In the genomic region with DNA sequence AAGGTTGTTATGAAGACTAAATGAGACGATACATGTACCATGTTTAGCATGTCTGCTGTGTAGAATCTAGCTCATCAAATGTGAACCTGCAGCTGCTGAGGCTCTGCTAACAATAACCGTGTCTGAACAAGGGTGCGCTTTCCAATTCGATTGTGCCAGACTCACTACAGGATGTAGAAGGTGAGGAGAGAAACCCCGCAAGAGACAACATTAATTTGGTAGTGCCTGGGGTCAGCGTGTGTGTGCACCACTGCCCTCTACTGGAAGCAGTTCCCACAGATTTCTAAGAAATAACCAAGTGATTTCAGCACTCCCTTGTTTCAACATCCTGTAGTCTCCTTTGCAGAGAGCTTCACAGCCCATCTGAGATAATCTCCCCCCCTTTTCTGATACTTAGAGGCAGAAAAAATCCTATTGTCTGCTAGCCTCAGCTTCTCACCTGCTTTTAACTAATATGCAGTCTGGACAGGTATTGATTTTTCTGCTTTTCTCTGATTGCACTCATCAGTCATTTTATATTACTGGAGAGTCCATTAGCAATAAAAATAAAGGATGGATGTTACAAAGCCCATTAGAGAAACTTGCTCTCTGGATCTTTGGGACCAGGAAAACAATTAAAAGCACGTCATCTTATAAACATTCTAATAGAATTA, we compare ENCODE assay signal across 8 cellular contexts.
A peak's percentile ranks its signal among the peaks of the same experiment; 100 is the strongest.
DNase-seq lines count a peak whose midpoint lies in the region; ATAC-seq and TF ChIP-seq lines count a peak whose summit lies in the region.

No MANE protein-coding gene starts in this region.

- H3K36me3 Mint-ChIP-seq in activated CD4-positive, alpha-beta memory T cell treated with anti-CD3 and anti-CD28 coated beads for 36 hours = no peaks in the 10 kb centered on the region
- H3K36me3 Mint-ChIP-seq in stimulated activated naive CD8-positive, alpha-beta T cell treated with anti-CD3 and anti-CD28 coated beads, Interleukin-15, Interleukin-2, amounts not matched to agents 100 ng/mL and 50 ng/mL, for 24 hours (ENCODE audit: low read depth) = no peaks in the 10 kb centered on the region

- no peaks in the 10 kb centered on the region for H3K36me3 ChIP-seq in effector memory CD4-positive, alpha-beta T cell (ENCODE audit: control insufficient read depth, insufficient read depth, low read length)
- H3K36me3 ChIP-seq in mucosa of descending colon (ENCODE audit: low read depth) = no peaks in the 10 kb centered on the region

- POLR2A ChIA-PET in activated CD4-positive, alpha-beta memory T cell treated with anti-CD3 and anti-CD28 coated beads for 36 hours (lab: Charles Lee) = interaction anchor here (0.7 to 1.8 kb wide), 8 partner anchors 8 to 232 kb away, joined by 3 to 5 read pairs (median 3); no protein-coding TSS in a partner anchor

- peak overlapping the region; percentile 71 for H3K27ac Mint-ChIP-seq in activated CD4-positive, alpha-beta memory T cell treated with anti-CD3 and anti-CD28 coated beads for 36 hours
- peak overlapping the region; percentile 85 for H3K27ac Mint-ChIP-seq in stimulated activated naive CD8-positive, alpha-beta T cell treated with anti-CD3 and anti-CD28 coated beads, Interleukin-15, Interleukin-2, amounts not matched to agents 100 ng/mL and 50 ng/mL, for 24 hours

- H3K4me3 Mint-ChIP-seq in activated CD4-positive, alpha-beta memory T cell treated with anti-CD3 and anti-CD28 coated beads for 36 hours = no peak overlapping the region
- peak overlapping the region; percentile 24 for H3K4me3 Mint-ChIP-seq in stimulated activated naive CD8-positive, alpha-beta T cell treated with anti-CD3 and anti-CD28 coated beads, Interleukin-15, Interleukin-2, amounts not matched to agents 100 ng/mL and 50 ng/mL, for 24 hours

- no peak overlapping the region for H3K27ac ChIP-seq in effector memory CD4-positive, alpha-beta T cell (ENCODE audit: insufficient read depth, low read length, poor library complexity, severe bottlenecking)

- ATAC-seq in HG03354 (IDR thresholded peaks at IDR 0.05; ENCODE audit: poor library complexity, severe bottlenecking, unreplicated experiment) (peak; percentile 82), mucosa of descending colon (peak; percentile 81)

- no peaks in the 10 kb centered on the region for H3K9me3 Mint-ChIP-seq in activated CD4-positive, alpha-beta memory T cell treated with anti-CD3 and anti-CD28 coated beads for 36 hours
- H3K9me3 Mint-ChIP-seq in stimulated activated naive CD8-positive, alpha-beta T cell treated with anti-CD3 and anti-CD28 coated beads, Interleukin-15, Interleukin-2, amounts not matched to agents 100 ng/mL and 50 ng/mL, for 24 hours = no peaks in the 10 kb centered on the region

- DNase-seq in DMS 273 (lab: John Stamatoyannopoulos, UW; ENCODE audit: unreplicated experiment) = peak; percentile 78
- DNase-seq in DMS 273 treated with DMSO at 0.1 percent for 48 hours (lab: John Stamatoyannopoulos, UW) = no peak
- peak; percentile 84 for DNase-seq in NCI-H82 treated with DMSO at 0.1 percent for 48 hours (lab: John Stamatoyannopoulos, UW; ENCODE audit: unreplicated experiment)
- DNase-seq in activated CD4-positive, alpha-beta memory T cell treated with anti-CD3 and anti-CD28 coated beads for 36 hours = peak; percentile 85
- peak; percentile 23 to 47 (median 44) for DNase-seq in effector memory CD4-positive, alpha-beta T cell
- peak in 2 of 3 donors; percentile 36 to 81 for DNase-seq in mucosa of descending colon

- no peak overlapping the region for H3K4me3 ChIP-seq in effector memory CD4-positive, alpha-beta T cell (ENCODE audit: insufficient read depth, low read depth, low read length, poor library complexity, severe bottlenecking)
- no peak overlapping the region for H3K4me3 ChIP-seq in mucosa of descending colon

- H3K4me1 Mint-ChIP-seq in activated CD4-positive, alpha-beta memory T cell treated with anti-CD3 and anti-CD28 coated beads for 36 hours (ENCODE audit: low read depth) = peaks cover 78% of the 10 kb centered on the region
- H3K4me1 Mint-ChIP-seq in stimulated activated naive CD8-positive, alpha-beta T cell treated with anti-CD3 and anti-CD28 coated beads, Interleukin-15, Interleukin-2, amounts not matched to agents 100 ng/mL and 50 ng/mL, for 24 hours (ENCODE audit: low read depth) = peaks cover 78% of the 10 kb centered on the region

- no peaks in the 10 kb centered on the region for H3K9me3 ChIP-seq in effector memory CD4-positive, alpha-beta T cell (ENCODE audit: control insufficient read depth, low read length)
- no peaks in the 10 kb centered on the region for H3K9me3 ChIP-seq in mucosa of descending colon

- peaks cover 17% of the 10 kb centered on the region for H3K4me1 ChIP-seq in effector memory CD4-positive, alpha-beta T cell (ENCODE audit: control insufficient read depth, insufficient read depth, low read length, poor library complexity, severe bottlenecking)
- no peaks in the 10 kb centered on the region for H3K4me1 ChIP-seq in mucosa of descending colon (ENCODE audit: low read depth)

- no peaks in the 10 kb centered on the region for H3K27me3 ChIP-seq in effector memory CD4-positive, alpha-beta T cell (replicated peaks; ENCODE audit: control insufficient read depth, insufficient read depth, low read length, poor library complexity, severe bottlenecking)

- CTCF ChIA-PET in activated CD4-positive, alpha-beta memory T cell treated with anti-CD3 and anti-CD28 coated beads for 36 hours (lab: Charles Lee) = interaction anchor here (0.5 to 3.5 kb wide), 57 partner anchors 9 to 520 kb away, joined by 3 to 50 read pairs (median 4); a partner anchor contains a TSS

- no peaks in the 10 kb centered on the region for H3K27me3 Mint-ChIP-seq in activated CD4-positive, alpha-beta memory T cell treated with anti-CD3 and anti-CD28 coated beads for 36 hours
- no peaks in the 10 kb centered on the region for H3K27me3 Mint-ChIP-seq in stimulated activated naive CD8-positive, alpha-beta T cell treated with anti-CD3 and anti-CD28 coated beads, Interleukin-15, Interleukin-2, amounts not matched to agents 100 ng/mL and 50 ng/mL, for 24 hours

- intact Hi-C loops in activated CD4-positive, alpha-beta memory T cell treated with anti-CD3 and anti-CD28 coated beads for 36 hours (cut with micrococcal nuclease) = loop anchor here (1.0 to 5.0 kb wide), 5 partner anchors 24 to 451 kb away; no protein-coding TSS in a partner anchor
- intact Hi-C loops in mucosa of descending colon (cut with DNase I, micrococcal nuclease) = loop anchor here (10.0 kb wide), 2 partner anchors 419 to 449 kb away; no protein-coding TSS in a partner anchor

- TF ChIP-seq CTCF in mucosa of descending colon (IDR thresholded peaks at IDR 0.05) = peak; percentile 38
